Comparison of ENCODE assay signal across 8 cellular contexts in genomic region chr17:64504769-64505319, GRCh38. TPM values are rescaled to one million over a fixed set of nuclear protein-coding genes. Genes with fewer than 3 reads are reported as not detected.
DNase-seq lines count a peak whose midpoint lies in the region; ATAC-seq, FAIRE-seq and TF ChIP-seq lines count a peak whose summit lies in the region.

No MANE protein-coding gene starts in this region.

- POLR2A ChIA-PET in endothelial cell of umbilical vein (lab: Charles Lee), result interaction anchor here (0.6 to 3.4 kb wide), 8 partner anchors 8 to 209 kb away, joined by 3 to 37 read pairs (median 3); partner anchors contain the start of gene POLG2

- no peaks in the 10 kb centered on the region for H3K9me1 ChIP-seq in endothelial cell of umbilical vein (replicated peaks; ENCODE audit: control insufficient read depth, extremely low read depth, insufficient read depth, low read length)

- peaks cover 56% of the 10 kb centered on the region for H3K36me3 Mint-ChIP-seq in osteocyte (ENCODE audit: unreplicated experiment)

- no peak for ATAC-seq in GM18519 (IDR thresholded peaks at IDR 0.05; ENCODE audit: low FRiP score, unreplicated experiment)

- no peak overlapping the region for H2AFZ ChIP-seq in endothelial cell of umbilical vein (ENCODE audit: low read depth, low read length)

- no peak for FAIRE-seq in endothelial cell of umbilical vein (lab: Jason Lieb, UNC)

- intact Hi-C loops in endothelial cell of umbilical vein (cut with micrococcal nuclease), result loop anchor here (1.0 to 10.0 kb wide), 3 partner anchors 8 to 240 kb away; partner anchors contain the start of gene POLG2

- H3K4me2 ChIP-seq in endothelial cell of umbilical vein (ENCODE audit: insufficient read depth, low read length), result peak overlapping the region; percentile 95

- peaks cover 50% of the 10 kb centered on the region for H3K4me1 Mint-ChIP-seq in osteocyte (ENCODE audit: unreplicated experiment)

- H3K9me3 ChIP-seq in ES-I3 (ENCODE audit: control insufficient read depth, insufficient read depth, low read length) (no peaks in the 10 kb centered on the region), endothelial cell of umbilical vein (replicated peaks; ENCODE audit: control insufficient read depth, insufficient read depth, low read length) (no peaks in the 10 kb centered on the region)

- TF ChIP-seq POLR2A in endothelial cell of umbilical vein (IDR thresholded peaks at IDR 0.05; ENCODE audit: low read depth, low read length), result no peak

- H3K27ac ChIP-seq in endothelial cell of umbilical vein (ENCODE audit: insufficient read depth, low read depth, low read length), result peak overlapping the region; percentile 98

- peak; percentile 36 for DNase-seq in OCI-M2 (lab: John Stamatoyannopoulos, UW; ENCODE audit: unreplicated experiment)
- peak; percentile 74 for DNase-seq in endothelial cell of umbilical vein (ENCODE audit: low read depth, low spot score)
- DNase-seq in osteocyte (ENCODE audit: extremely low spot score, unreplicated experiment), result no peak
- no peak for DNase-seq in SW480 (ENCODE audit: low spot score)
- no peak for DNase-seq in SHP77 treated with DMSO at 0.1 percent for 48 hours (lab: John Stamatoyannopoulos, UW)
- no peak for DNase-seq in stimulated activated CD4-positive, alpha-beta T cell treated with anti-CD3 and anti-CD28 coated beads, Interleukin-4, amount 100 ng/mL, for 4 hours

- H3K9me3 Mint-ChIP-seq in osteocyte (ENCODE audit: unreplicated experiment), result no peaks in the 10 kb centered on the region

- no peaks in the 10 kb centered on the region for H3K27me3 ChIP-seq in endothelial cell of umbilical vein (ENCODE audit: control insufficient read depth in 2 of 2, insufficient read depth in 2 of 2, low read length in 2 of 2)

- TSS peak; percentile 17 for BruUV-seq in endothelial cell of umbilical vein (replicated peaks; lab: Mats Ljungman, UMichigan)

- H3K27me3 Mint-ChIP-seq in osteocyte (ENCODE audit: unreplicated experiment), result no peaks in the 10 kb centered on the region

- peaks cover 41% of the 10 kb centered on the region for H4K20me1 ChIP-seq in endothelial cell of umbilical vein (replicated peaks; ENCODE audit: control insufficient read depth, extremely low read depth, insufficient read depth, low read length)

- H3K4me3 Mint-ChIP-seq in osteocyte (ENCODE audit: unreplicated experiment), result peak overlapping the region; percentile 100

- H3K36me3 ChIP-seq in ES-I3 (ENCODE audit: insufficient read depth, low read length), result peaks cover 53% of the 10 kb centered on the region
- H3K36me3 ChIP-seq in endothelial cell of umbilical vein (ENCODE audit: control insufficient read depth in 2 of 2, extremely low read depth in 1 of 2, insufficient read depth in 2 of 2, low read length in 2 of 2), result peaks cover 36 to 47% of the 10 kb centered on the region in 2 experiments

- dilution Hi-C loops in endothelial cell of umbilical vein (cut with MboI; ENCODE audit: extremely low pct_ligation_motif_present, low sequenced_read_pairs), result no loop called here

- CTCF ChIA-PET in endothelial cell of umbilical vein (lab: Charles Lee), result interaction anchor here (1.1 to 2.4 kb wide), 4 partner anchors 8 to 85 kb away, joined by 4 to 8 read pairs (median 5); partner anchors contain the start of gene POLG2

- H3K9ac ChIP-seq in ES-I3 (ENCODE audit: low read depth, low read length) (peak overlapping the region; percentile 99), endothelial cell of umbilical vein (replicated peaks; ENCODE audit: extremely low read depth, insufficient read depth, low read length) (peak overlapping the region; percentile 100)

- peak overlapping the region; percentile 100 for H3K27ac Mint-ChIP-seq in osteocyte (ENCODE audit: unreplicated experiment)

- no peak for TF ChIP-seq CTCF in endothelial cell of umbilical vein (IDR thresholded peaks at IDR 0.05; ENCODE audit: extremely low read depth in 1 of 2, insufficient read depth in 1 of 2, low read depth in 1 of 2, low read length in 2 of 2)
- TF ChIP-seq CTCF in osteocyte (IDR thresholded peaks at IDR 0.05), result no peak

- H3K4me1 ChIP-seq in ES-I3 (ENCODE audit: insufficient read depth, low read length) (peaks cover 31% of the 10 kb centered on the region), endothelial cell of umbilical vein (ENCODE audit: control insufficient read depth, extremely low read depth, insufficient read depth, low read length) (peaks cover 52% of the 10 kb centered on the region)

- H3K4me3 ChIP-seq in endothelial cell of umbilical vein (replicated peaks in 1 of 3; ENCODE audit: insufficient read depth in 1 of 3, low read depth in 1 of 3, low read length in 3 of 3), result peak overlapping the region; percentile 65 to 97 (median 84)

- peaks cover 89% of the 10 kb centered on the region for H3K79me2 ChIP-seq in endothelial cell of umbilical vein (ENCODE audit: control insufficient read depth, insufficient read depth, low read length)

TF ChIP-seq in endothelial cell of umbilical vein, 7 proteins besides CTCF, POLR2A, EP300 and RAD21:
- TF ChIP-seq JUN (IDR thresholded peaks at IDR 0.05; ENCODE audit: borderline replicate concordance, insufficient read depth, insufficient read length, low read depth) (no peak), GATA2 (IDR thresholded peaks at IDR 0.05; ENCODE audit: insufficient read depth, insufficient read length, low read depth, low read length) (peak; percentile 42), FOS (IDR thresholded peaks at IDR 0.05; ENCODE audit: borderline replicate concordance, insufficient read depth, low read length) (peak; percentile 8)

RNA-seq across cellular contexts. Expression of gene DDX5, which starts 1.2 kb away (rescaled TPM):
- total RNA-seq in endothelial cell of umbilical vein (1,027 and 1,058 TPM in 2 replicates), osteocyte (689 and 816 TPM in 2 replicates)
- polyA plus RNA-seq in endothelial cell of umbilical vein, result 1,405 and 2,040 TPM in 2 replicates
- polyA plus RNA-seq in endothelial cell of umbilical vein (2011; cell fraction: cytosol; rRNA removed), result 980 and 1,160 TPM in 2 replicates
- polyA plus RNA-seq in endothelial cell of umbilical vein (2011; cell fraction: nucleus; rRNA removed), result 4,876 and 5,495 TPM in 2 replicates
- 690 and 716 TPM in 2 replicates for polyA plus RNA-seq in endothelial cell of umbilical vein (2012)
- 856 and 901 TPM in 2 replicates for polyA minus RNA-seq in endothelial cell of umbilical vein
- 237 TPM for polyA minus RNA-seq in endothelial cell of umbilical vein (2011; cell fraction: cytosol; rRNA and poly(A)+ RNA removed)
- 1,361 and 2,457 TPM in 2 replicates for polyA minus RNA-seq in endothelial cell of umbilical vein (2011; cell fraction: nucleus; rRNA and poly(A)+ RNA removed)

RNA-seq across cellular contexts. Expression of gene CEP95, which starts 1.9 kb away (rescaled TPM):
- total RNA-seq in endothelial cell of umbilical vein (35.5 and 42.6 TPM in 2 replicates), osteocyte (47.8 and 53.5 TPM in 2 replicates)
- polyA plus RNA-seq in endothelial cell of umbilical vein, result 9.3 and 14.1 TPM in 2 replicates
- polyA plus RNA-seq in endothelial cell of umbilical vein (2011; cell fraction: cytosol; rRNA removed), result 9.9 and 16.8 TPM in 2 replicates
- polyA plus RNA-seq in endothelial cell of umbilical vein (2011; cell fraction: nucleus; rRNA removed), result 131 and 135 TPM in 2 replicates
- 18.7 and 23.7 TPM in 2 replicates for polyA plus RNA-seq in endothelial cell of umbilical vein (2012)
- 20.2 and 41.5 TPM in 2 replicates for polyA minus RNA-seq in endothelial cell of umbilical vein
- 14.5 TPM for polyA minus RNA-seq in endothelial cell of umbilical vein (2011; cell fraction: cytosol; rRNA and poly(A)+ RNA removed)
- 71.3 and 86.4 TPM in 2 replicates for polyA minus RNA-seq in endothelial cell of umbilical vein (2011; cell fraction: nucleus; rRNA and poly(A)+ RNA removed)

RNA-seq across cellular contexts. Expression of gene POLG2, which starts 8.0 kb away (rescaled TPM):
- total RNA-seq in endothelial cell of umbilical vein (18.6 and 20.3 TPM in 2 replicates), osteocyte (16.0 and 18.3 TPM in 2 replicates)
- 3.9 and 6.5 TPM in 2 replicates for polyA plus RNA-seq in endothelial cell of umbilical vein
- 5.9 and 6.2 TPM in 2 replicates for polyA plus RNA-seq in endothelial cell of umbilical vein (2011; cell fraction: cytosol; rRNA removed)
- 35.3 and 42.4 TPM in 2 replicates for polyA plus RNA-seq in endothelial cell of umbilical vein (2011; cell fraction: nucleus; rRNA removed)
- 12.0 and 14.3 TPM in 2 replicates for polyA plus RNA-seq in endothelial cell of umbilical vein (2012)
- 9.1 and 9.4 TPM in 2 replicates for polyA minus RNA-seq in endothelial cell of umbilical vein
- polyA minus RNA-seq in endothelial cell of umbilical vein (2011; cell fraction: cytosol; rRNA and poly(A)+ RNA removed), result 5.4 TPM
- 20.6 and 24.3 TPM in 2 replicates for polyA minus RNA-seq in endothelial cell of umbilical vein (2011; cell fraction: nucleus; rRNA and poly(A)+ RNA removed)

RNA-seq across cellular contexts. Expression of gene MILR1, which starts 55.9 kb away (rescaled TPM):
- total RNA-seq in endothelial cell of umbilical vein (1.2 and 1.6 TPM in 2 replicates), osteocyte (not detected in 2 replicates)
- 17.8 and 21.6 TPM in 2 replicates for polyA plus RNA-seq in endothelial cell of umbilical vein
- 16.8 and 17.6 TPM in 2 replicates for polyA plus RNA-seq in endothelial cell of umbilical vein (2011; cell fraction: cytosol; rRNA removed)
- 35.9 and 55.9 TPM in 2 replicates for polyA plus RNA-seq in endothelial cell of umbilical vein (2011; cell fraction: nucleus; rRNA removed)
- polyA plus RNA-seq in endothelial cell of umbilical vein (2012), result 7.9 and 12.4 TPM in 2 replicates
- polyA minus RNA-seq in endothelial cell of umbilical vein, result 9.2 and 17.9 TPM in 2 replicates
- polyA minus RNA-seq in endothelial cell of umbilical vein (2011; cell fraction: cytosol; rRNA and poly(A)+ RNA removed), result not detected
- 14.8 and 23.2 TPM in 2 replicates for polyA minus RNA-seq in endothelial cell of umbilical vein (2011; cell fraction: nucleus; rRNA and poly(A)+ RNA removed)

Comparison
In these comparisons a context has a peak if more than half of its experiments do, and no peak if none do; other contexts are left out.
1. DNase-seq: peak in OCI-M2 (single experiment) and endothelial cell of umbilical vein (single experiment); none in osteocyte (single experiment), SW480 (single experiment), SHP77 treated with DMSO at 0.1 percent for 48 hours (single experiment) and stimulated activated CD4-positive, alpha-beta T cell treated with anti-CD3 and anti-CD28 coated beads, Interleukin-4, amount 100 ng/mL, for 4 hours (0 of 2).